Comparison of ENCODE assay signal across 8 cellular contexts in genomic region chr19:50368649-50369570, GRCh38. TPM values are rescaled to one million over a fixed set of nuclear protein-coding genes. Genes with fewer than 3 reads are reported as not detected.
A peak's percentile ranks its signal among the peaks of the same experiment; 100 is the strongest.
DNase-seq lines count a peak whose midpoint lies in the region; ATAC-seq and TF ChIP-seq lines count a peak whose summit lies in the region.

No MANE protein-coding gene starts in this region.

- H3K9me3 ChIP-seq in lower lobe of right lung: no peaks in the 10 kb centered on the region

- peaks cover 37% of the 10 kb centered on the region for H3K4me1 Mint-ChIP-seq in activated CD8-positive, alpha-beta T cell treated with anti-CD3 and anti-CD28 coated beads for 36 hours (ENCODE audit: low read depth)

- peak overlapping the region; percentile 81 for H3K27ac Mint-ChIP-seq in activated CD8-positive, alpha-beta T cell treated with anti-CD3 and anti-CD28 coated beads for 36 hours

- peaks cover 5% of the 10 kb centered on the region for H3K36me3 Mint-ChIP-seq in activated CD8-positive, alpha-beta T cell treated with anti-CD3 and anti-CD28 coated beads for 36 hours (ENCODE audit: low read depth)

- peak overlapping the region; percentile 89 for H3K27ac ChIP-seq in lower lobe of right lung

- intact Hi-C loops in activated CD8-positive, alpha-beta T cell treated with anti-CD3 and anti-CD28 coated beads for 36 hours (cut with micrococcal nuclease): loop anchor here (10.0 kb wide), 1 partner anchor 46 kb away; the partner anchor contains the start of gene SPIB
- intact Hi-C loops in lower lobe of right lung (cut with DNase I): no loop called here

- H3K4me3 ChIP-seq in lower lobe of right lung: peak overlapping the region; percentile 86

- CTCF ChIA-PET in activated CD8-positive, alpha-beta T cell treated with anti-CD3 and anti-CD28 coated beads for 36 hours (lab: Charles Lee): interaction anchor here (1.0 to 3.5 kb wide), 13 partner anchors 9 to 415 kb away, joined by 3 to 18 read pairs (median 4); partner anchors contain the start of gene POLD1

- H3K4me3 Mint-ChIP-seq in activated CD8-positive, alpha-beta T cell treated with anti-CD3 and anti-CD28 coated beads for 36 hours: peak overlapping the region; percentile 87

- peak; percentile 90 for TF ChIP-seq CTCF in activated CD8-positive, alpha-beta T cell treated with anti-CD3 and anti-CD28 coated beads for 36 hours (IDR thresholded peaks at IDR 0.05)
- peak; percentile 91 for TF ChIP-seq CTCF in lower lobe of right lung (IDR thresholded peaks at IDR 0.05)

- no peaks in the 10 kb centered on the region for H3K36me3 ChIP-seq in lower lobe of right lung

- H3K9me3 Mint-ChIP-seq in activated CD8-positive, alpha-beta T cell treated with anti-CD3 and anti-CD28 coated beads for 36 hours: no peaks in the 10 kb centered on the region

- H3K27me3 Mint-ChIP-seq in activated CD8-positive, alpha-beta T cell treated with anti-CD3 and anti-CD28 coated beads for 36 hours: no peaks in the 10 kb centered on the region

- peak; percentile 97 for DNase-seq in ELF-1 (ENCODE audit: low read depth, low spot score)
- peak; percentile 74 for DNase-seq in NCI-H748 treated with DMSO at 0.1 percent for 48 hours (lab: John Stamatoyannopoulos, UW)
- DNase-seq in activated CD8-positive, alpha-beta T cell treated with anti-CD3 and anti-CD28 coated beads for 36 hours: peak; percentile 88
- peak; percentile 65 for DNase-seq in effector CD4-positive, alpha-beta T cell
- DNase-seq in lower lobe of right lung: peak; percentile 87
- DNase-seq in stimulated activated CD4-positive, alpha-beta T cell treated with anti-CD3 and anti-CD28 coated beads, TNF-alpha, amount 100 ng/mL, for 1 hour (ENCODE audit: low read depth in 3 of 3, low spot score in 1 of 3): peak in 2 of 3 donors; percentile 61 to 73

- H3K4me1 ChIP-seq in lower lobe of right lung: peaks cover 20% of the 10 kb centered on the region

- POLR2A ChIA-PET in activated CD8-positive, alpha-beta T cell treated with anti-CD3 and anti-CD28 coated beads for 36 hours (lab: Charles Lee): interaction anchor here (0.6 to 1.4 kb wide), 3 partner anchors 12 to 59 kb away, joined by 3 to 4 read pairs (median 4); no protein-coding TSS in a partner anchor

- no peaks in the 10 kb centered on the region for H3K27me3 ChIP-seq in lower lobe of right lung (ENCODE audit: low read depth)

- ATAC-seq in HG03175 (IDR thresholded peaks at IDR 0.05; ENCODE audit: unreplicated experiment) (peak; percentile 52), lower lobe of right lung (peak; percentile 79 to 87), HG03025 (IDR thresholded peaks at IDR 0.05; ENCODE audit: low FRiP score, unreplicated experiment) (no peak)
- peak; percentile 66 for ATAC-seq in activated CD8-positive, alpha-beta T cell treated with anti-CD3 and anti-CD28 coated beads for 36 hours

RNA-seq across cellular contexts. Expression of gene NAPSA, which starts 3.5 kb away (rescaled TPM):
- total RNA-seq in activated CD8-positive, alpha-beta T cell treated with anti-CD3 and anti-CD28 coated beads for 36 hours: 10 to 100 TPM; 18.3 to 20.0 TPM
- 1,633 TPM for total RNA-seq in lower lobe of right lung

RNA-seq across cellular contexts. Expression of gene NR1H2, which starts 7.3 kb away (rescaled TPM):
- 10 to 100 TPM; 50.9 to 52.3 TPM for total RNA-seq in activated CD8-positive, alpha-beta T cell treated with anti-CD3 and anti-CD28 coated beads for 36 hours
- 100 TPM for total RNA-seq in lower lobe of right lung

RNA-seq across cellular contexts. Expression of gene POLD1, which starts 15.2 kb away (rescaled TPM):
- total RNA-seq in activated CD8-positive, alpha-beta T cell treated with anti-CD3 and anti-CD28 coated beads for 36 hours: 100 to 1,000 TPM; 214 to 215 TPM
- total RNA-seq in lower lobe of right lung: 35.1 TPM

RNA-seq across cellular contexts. Expression of gene KCNC3, which starts 39.7 kb away (rescaled TPM):
- under 1 TPM; 0.77 to 0.81 TPM for total RNA-seq in activated CD8-positive, alpha-beta T cell treated with anti-CD3 and anti-CD28 coated beads for 36 hours
- 11.1 TPM for total RNA-seq in lower lobe of right lung

RNA-seq across cellular contexts. Expression of gene SPIB, which starts 49.8 kb away (rescaled TPM):
- 1 to 10 TPM in 1 of 2 experiments, under 1 TPM in 1; 0.68 to 1.5 TPM for total RNA-seq in activated CD8-positive, alpha-beta T cell treated with anti-CD3 and anti-CD28 coated beads for 36 hours
- 0.12 TPM for total RNA-seq in lower lobe of right lung

Comparison
In these comparisons a context has a peak if more than half of its experiments do, and no peak if none do; other contexts are left out.
1. RNA of gene NAPSA, which starts 3.5 kb away (total RNA-seq): 1,633 TPM in lower lobe of right lung (single experiment); 18.3 to 20.0 TPM in activated CD8-positive, alpha-beta T cell treated with anti-CD3 and anti-CD28 coated beads for 36 hours; every median in the first group is over 10 times any median in the second.
2. Peak in every context shown above with its lines, with median percentiles within 50 percentile points of each other: DNase-seq.